In genomic region chr1:117405042-117405441, GRCh38 we compare ENCODE assay signal across 28 cellular contexts.
"Had no signal": no experiment of that assay in that cellular context is flagged by ENCODE, and none has a peak within 500 bp of the region (broad histone marks: within the 10 kb centered on the region; RNA-seq: fewer than 3 reads in every experiment).

No MANE protein-coding gene starts in this region.

- H3K27ac ChIP-seq: stomach, suprapubic skin, testis, thoracic aorta, thyroid gland, tibial artery, tibial nerve, transverse colon, upper lobe of left lung, upper lobe of right lung, uterus, vagina had no signal

- ATAC-seq: stimulated activated effector memory CD8-positive, alpha-beta T cell treated with anti-CD3 and anti-CD28 coated beads, Interleukin-12 subunit alpha, Interleukin-12 subunit beta, amount 100 ng/mL, for 72 hours; stimulated activated memory B cell treated with anti-CD40 and anti-IgM and Interleukin-4, amounts not matched to agents 10 μg/mL and 1 μg/mL and 100 μg/mL, for 72 hours; stimulated activated naive B cell treated with anti-CD40 and anti-IgM and Interleukin-4, amounts not matched to agents 10 μg/mL and 1 μg/mL and 100 μg/mL, for 72 hours; stimulated activated naive CD8-positive, alpha-beta T cell treated with anti-CD3 and anti-CD28 coated beads, Interleukin-15, amount 100 ng/mL, for 72 hours; stimulated activated naive CD8-positive, alpha-beta T cell treated with anti-CD3 and anti-CD28 coated beads, Interleukin-15, Interleukin-2, amounts not matched to agents 100 U/mL and 50 U/mL, for 24 hours; upper lobe of right lung had no signal

- H3K27me3 ChIP-seq: stomach, suprapubic skin, testis, thyroid gland, tibial artery, tibial nerve, transverse colon, upper lobe of left lung, upper lobe of right lung, uterus, vagina had no signal

- H3K4me3 ChIP-seq: stomach, suprapubic skin, testis, thoracic aorta, thyroid gland, tibial artery, tibial nerve, transverse colon, upper lobe of left lung, upper lobe of right lung, uterus, vagina had no signal

- FAIRE-seq: urothelium cell line had no signal

- H3K4me3 Mint-ChIP-seq: stimulated activated effector memory CD8-positive, alpha-beta T cell treated with anti-CD3 and anti-CD28 coated beads, Interleukin-12 subunit alpha, Interleukin-12 subunit beta, amount 100 ng/mL, for 72 hours; stimulated activated memory B cell treated with anti-CD40 and anti-IgM and Interleukin-4, amounts not matched to agents 10 μg/mL and 1 μg/mL and 100 μg/mL, for 72 hours; stimulated activated naive B cell treated with anti-CD40 and anti-IgM and Interleukin-4, amounts not matched to agents 10 μg/mL and 1 μg/mL and 100 μg/mL, for 72 hours; stimulated activated naive CD8-positive, alpha-beta T cell treated with anti-CD3 and anti-CD28 coated beads, Interleukin-15, amount 100 ng/mL, for 72 hours; stimulated activated naive CD8-positive, alpha-beta T cell treated with anti-CD3 and anti-CD28 coated beads, Interleukin-15, Interleukin-2, amounts not matched to agents 100 ng/mL and 50 ng/mL, for 24 hours; type B pancreatic cell had no signal

- H3K4me1 ChIP-seq: suprapubic skin, testis, thyroid gland, tibial artery, tibial nerve, transverse colon, upper lobe of left lung, upper lobe of right lung, uterus, vagina had no signal

- DNase-seq: stimulated activated CD4-positive, alpha-beta T cell treated with anti-CD3 and anti-CD28 coated beads, Interleukin-2, amount 100 ng/mL, for 48 hours; stimulated activated CD4-positive, alpha-beta T cell treated with anti-CD3 and anti-CD28 coated beads, Interleukin-4, amount 100 ng/mL, for 1 hour; stimulated activated CD4-positive, alpha-beta T cell treated with anti-CD3 and anti-CD28 coated beads, Interleukin-4, amount 100 ng/mL, for 24 hours; stimulated activated CD4-positive, alpha-beta T cell treated with anti-CD3 and anti-CD28 coated beads, Interleukin-4, amount 100 ng/mL, for 4 hours; stimulated activated CD8-positive, alpha-beta memory T cell treated with anti-CD3 and anti-CD28 coated beads, Interleukin-4, amount 100 ng/mL, for 48 hours; stimulated activated naive B cell treated with anti-CD40 and anti-IgM and Interleukin-4, amounts not matched to agents 10 μg/mL and 1 μg/mL and 100 μg/mL, for 72 hours; stimulated activated naive CD4-positive, alpha-beta T cell; stimulated activated naive CD4-positive, alpha-beta T cell treated with Interleukin-2 at 50 U/mL for 16 hours; stimulated activated naive CD8-positive, alpha-beta T cell treated with anti-CD3 and anti-CD28 coated beads, Interleukin-15, amount 100 ng/mL, for 72 hours; stimulated activated naive CD8-positive, alpha-beta T cell treated with anti-CD3 and anti-CD28 coated beads, Interleukin-15, Interleukin-2, amounts not matched to agents 100 U/mL and 50 U/mL, for 24 hours; stomach; substantia nigra; testis; thyroid gland; tibial artery; transverse colon; upper lobe of left lung; upper lobe of right lung; uterus had no signal

- H3K36me3 ChIP-seq: thoracic aorta, thyroid gland, uterus had no signal

- H3K27me3 Mint-ChIP-seq: stimulated activated memory B cell treated with anti-CD40 and anti-IgM and Interleukin-4, amounts not matched to agents 10 μg/mL and 1 μg/mL and 100 μg/mL, for 72 hours; stimulated activated naive B cell treated with anti-CD40 and anti-IgM and Interleukin-4, amounts not matched to agents 10 μg/mL and 1 μg/mL and 100 μg/mL, for 72 hours; stimulated activated naive CD8-positive, alpha-beta T cell treated with anti-CD3 and anti-CD28 coated beads, Interleukin-15, amount 100 ng/mL, for 72 hours; stimulated activated naive CD8-positive, alpha-beta T cell treated with anti-CD3 and anti-CD28 coated beads, Interleukin-15, Interleukin-2, amounts not matched to agents 100 ng/mL and 50 ng/mL, for 24 hours; type B pancreatic cell had no signal

- H3K9me3 ChIP-seq: suprapubic skin, testis, thyroid gland, tibial artery, upper lobe of right lung, uterus, vagina had no signal

- H3K27ac Mint-ChIP-seq: stimulated activated effector memory CD8-positive, alpha-beta T cell treated with anti-CD3 and anti-CD28 coated beads, Interleukin-12 subunit alpha, Interleukin-12 subunit beta, amount 100 ng/mL, for 72 hours; stimulated activated memory B cell treated with anti-CD40 and anti-IgM and Interleukin-4, amounts not matched to agents 10 μg/mL and 1 μg/mL and 100 μg/mL, for 72 hours; stimulated activated naive B cell treated with anti-CD40 and anti-IgM and Interleukin-4, amounts not matched to agents 10 μg/mL and 1 μg/mL and 100 μg/mL, for 72 hours; stimulated activated naive CD8-positive, alpha-beta T cell treated with anti-CD3 and anti-CD28 coated beads, Interleukin-15, amount 100 ng/mL, for 72 hours; stimulated activated naive CD8-positive, alpha-beta T cell treated with anti-CD3 and anti-CD28 coated beads, Interleukin-15, Interleukin-2, amounts not matched to agents 100 ng/mL and 50 ng/mL, for 24 hours; type B pancreatic cell had no signal
